ENCODE assay signal across 21 cellular contexts in genomic region chr11:99893803-99894202, GRCh38.
DNase-seq lines count a peak whose midpoint lies in the region; ATAC-seq, FAIRE-seq and TF ChIP-seq lines count a peak whose summit lies in the region.
"Had no signal": no experiment of that assay in that cellular context is flagged by ENCODE, and none has a peak within 500 bp of the region (broad histone marks: within the 10 kb centered on the region; RNA-seq: fewer than 3 reads in every experiment).

No MANE protein-coding gene starts in this region.

- no peaks in the 10 kb centered on the region for H3K36me3 ChIP-seq in pancreas

- in situ Hi-C loops in ACHN (cut with HindIII; ENCODE audit: low pct_ligation_motif_present, low pct_unique_long_range_greater_than_20kb, low sequenced_read_pairs), result no loop called here

- no peaks in the 10 kb centered on the region for H3K27me3 ChIP-seq in pancreas

- peak in 3 of 4 donors; percentile 40 to 65 (median 44) for ATAC-seq in pancreas
- ATAC-seq: Right ventricle myocardium inferior had no signal

- no peaks in the 10 kb centered on the region for H3K9me3 ChIP-seq in pancreas
- H3K9me3 ChIP-seq: SK-N-SH had no signal

- no peak overlapping the region for H3K27ac ChIP-seq in pancreas
- H3K27ac ChIP-seq: 22Rv1 had no signal

- intact Hi-C loops in pancreas (cut with DNase I), result no loop called here

- 26 to 31% methylated on average over 1 of the region's 1 CpG for WGBS in pancreas, 2 donors

- no peak overlapping the region for H3K4me3 ChIP-seq in pancreas

- no peak for TF ChIP-seq CTCF in pancreas (IDR thresholded peaks at IDR 0.05)

- DNase-seq in DMS 273 (lab: John Stamatoyannopoulos, UW; ENCODE audit: unreplicated experiment), result peak; percentile 17
- DNase-seq in DMS 273 treated with DMSO at 0.1 percent for 48 hours (lab: John Stamatoyannopoulos, UW), result no peak
- DNase-seq in NCI-H2081 (lab: John Stamatoyannopoulos, UW), result peak; percentile 30 to 86
- peak; percentile 10 for DNase-seq in NCI-H748 treated with DMSO at 0.1 percent for 48 hours (lab: John Stamatoyannopoulos, UW)
- no peak for DNase-seq in pancreas
- DNase-seq in OCI-M1 (lab: John Stamatoyannopoulos, UW), result no peak
- DNase-seq in ACHN, result no peak
- DNase-seq in kidney tubule cell (ENCODE audit: low spot score), result no peak
- DNase-seq: DMS153; EL; NCI-H1930; NCI-H226; NCI-H526; NK-92 treated with Interleukin-12 subunit alpha and Interleukin-12 subunit beta, amount 100 ng/mL, for 24 hours; SK-N-SH had no signal

- peaks cover 0 to 8% (median 0%) of the 10 kb centered on the region in 3 donors for H3K4me1 ChIP-seq in pancreas

- FAIRE-seq in pancreas (lab: Jason Lieb, UNC), result no peak
- FAIRE-seq: GM12891, GM18507, H54, RCC 7860 had no signal

Comparison
In these comparisons a context has a peak if more than half of its experiments do, and no peak if none do; other contexts are left out.
1. DNase-seq: peak in DMS 273 (single experiment), NCI-H2081 (2 of 2) and NCI-H748 treated with DMSO at 0.1 percent for 48 hours (single experiment); none in DMS 273 treated with DMSO at 0.1 percent for 48 hours (single experiment), pancreas (0 of 6), OCI-M1 (single experiment), ACHN (single experiment) and kidney tubule cell (single experiment).